In the genomic region with DNA sequence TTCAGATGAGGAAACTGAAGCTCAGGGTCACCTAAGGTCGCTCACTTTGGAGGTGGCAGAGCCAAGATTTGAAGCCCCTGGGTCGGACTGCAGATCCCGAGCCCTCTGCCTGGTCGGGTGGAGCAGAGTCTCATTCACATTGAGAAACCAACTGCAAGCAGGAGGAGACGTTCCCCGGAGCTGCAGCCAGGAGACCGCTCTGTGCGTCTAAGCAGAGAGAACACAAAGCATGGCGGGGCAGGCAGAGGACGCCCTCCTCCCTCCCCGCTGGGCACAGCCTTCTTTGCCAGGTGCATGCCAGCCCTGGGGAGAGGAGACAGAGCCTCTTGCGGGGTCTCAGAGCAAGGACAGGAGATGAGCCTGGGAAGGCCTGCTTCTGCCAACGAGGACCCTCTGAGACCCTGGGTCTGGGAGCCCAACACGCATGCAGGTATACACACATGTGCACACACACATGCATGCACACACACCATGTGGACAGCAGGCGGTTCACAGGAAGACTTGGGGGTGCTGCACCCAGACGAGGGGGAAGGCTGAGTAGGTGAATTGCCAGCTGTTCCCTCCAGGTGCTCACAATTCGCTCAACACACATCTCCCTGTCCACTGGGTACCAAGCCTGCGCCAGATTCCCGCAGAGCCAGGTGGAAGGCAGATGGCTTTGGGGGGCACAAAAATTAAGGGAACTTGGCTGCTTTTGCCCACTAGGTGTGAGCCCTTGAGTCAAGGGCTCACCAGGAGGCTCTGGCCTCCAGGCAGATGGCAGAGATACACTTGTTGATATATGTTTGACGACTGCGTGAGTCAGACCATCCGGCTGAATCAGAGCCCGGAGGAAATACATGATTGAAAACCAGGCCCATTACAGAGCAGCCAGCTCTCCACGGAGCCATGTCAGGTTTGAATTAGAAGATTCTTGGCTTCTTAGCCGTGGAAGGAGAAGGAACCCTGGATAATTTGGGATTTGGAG, we compare ENCODE assay signal across 8 cellular contexts. TPM values are rescaled to one million over a fixed set of nuclear protein-coding genes. Genes with fewer than 3 reads are reported as not detected.
A peak's percentile ranks its signal among the peaks of the same experiment; 100 is the strongest.
DNase-seq lines count a peak whose midpoint lies in the region; ATAC-seq, FAIRE-seq and TF ChIP-seq lines count a peak whose summit lies in the region.

No MANE protein-coding gene starts in this region.

- peak; percentile 38 for FAIRE-seq in H54 (lab: Jason Lieb, UNC)

- POLR2A ChIA-PET in AG04449 (lab: Yijun Ruan, JAX), result no interaction called here

- TF ChIP-seq CTCF in AG04449 (IDR thresholded peaks at IDR 0.05; ENCODE audit: insufficient read depth, low read length, missing control alignments) (peak; percentile 35), transverse colon (IDR thresholded peaks at IDR 0.05) (peak in 3 of 5 experiments; percentile 18 to 24 (median 19))

- H3K27ac ChIP-seq in transverse colon, result peak overlapping the region; percentile 42 to 85 (median 67)

- H3K4me3 ChIP-seq in AG04449 (ENCODE audit: low read depth, low read length), result no peak overlapping the region
- H3K4me3 ChIP-seq in transverse colon, result no peak overlapping the region

- peak; percentile 89 for ATAC-seq in SK-N-SH treated with all-trans-retinoic acid at 6 μM for 48 hours
- ATAC-seq in HG03520 (IDR thresholded peaks at IDR 0.05; ENCODE audit: unreplicated experiment), result no peak
- no peak for ATAC-seq in HG02970 (IDR thresholded peaks at IDR 0.05; ENCODE audit: low FRiP score, unreplicated experiment)

- no peak for TF ChIP-seq POLR2A in H54 (IDR thresholded peaks at IDR 0.05; ENCODE audit: low read depth, low read length)
- no peak for TF ChIP-seq POLR2A in transverse colon (IDR thresholded peaks at IDR 0.05)

- no peak for TF ChIP-seq EP300 in transverse colon (IDR thresholded peaks at IDR 0.05; ENCODE audit: low read depth)

- intact Hi-C loops in transverse colon (cut with DNase I; ENCODE audit: low total_unique reads), result loop anchor here (5.0 kb wide), 1 partner anchor 89 kb away; no protein-coding TSS in a partner anchor

- H3K4me1 ChIP-seq in transverse colon, result peaks cover 4 to 14% (median 13%) of the 10 kb centered on the region in 4 donors

- no peaks in the 10 kb centered on the region for H3K36me3 ChIP-seq in transverse colon

- DNase-seq in AG04449 (ENCODE audit: low read depth, low spot score) (peak; percentile 54), H54 (ENCODE audit: insufficient read length, low spot score) (peak; percentile 99), fibroblast of peridontal ligament (ENCODE audit: extremely low read depth) (peak; percentile 87), transverse colon (no peak), NCI-H1092 treated with DMSO at 0.1 percent for 48 hours (lab: John Stamatoyannopoulos, UW) (no peak)

- peaks cover 21% of the 10 kb centered on the region for H3K27me3 ChIP-seq in transverse colon

- WGBS in transverse colon (ENCODE audit: low coverage in 1 of 2), 2 donors, result 72 to 100% methylated on average over 1 to 23 of the region's 25 CpGs

- in situ Hi-C loops in transverse colon (cut with MboI; ENCODE audit: low pct_ligation_motif_present in 1 of 4, low pct_unique_long_range_greater_than_20kb in 1 of 4, low sequenced_read_pairs in 3 of 4), result no loop called here

- H3K9me3 ChIP-seq in transverse colon, result no peaks in the 10 kb centered on the region

- CTCF ChIA-PET in AG04449 (lab: Yijun Ruan, JAX), result interaction anchor here (0.9 to 6.4 kb wide), 10 partner anchors 9 to 105 kb away, joined by 3 to 52 read pairs (median 4); no protein-coding TSS in a partner anchor

TF ChIP-seq in SK-N-SH treated with all-trans-retinoic acid at 6 μM for 48 hours, 23 proteins besides CTCF, POLR2A, EP300 and RAD21 (continues in another document):
- TF ChIP-seq TSHZ2 (CRISPR knock-in tag; IDR thresholded peaks at IDR 0.05) (no peak), TCF4 (CRISPR knock-in tag; IDR thresholded peaks at IDR 0.05; ENCODE audit: borderline replicate concordance) (no peak), RARB (CRISPR knock-in tag; IDR thresholded peaks at IDR 0.05) (no peak), ZNF70 (CRISPR knock-in tag; IDR thresholded peaks at IDR 0.05) (no peak), ZNF8 (CRISPR knock-in tag; IDR thresholded peaks at IDR 0.05) (no peak), OSR1 (CRISPR knock-in tag; IDR thresholded peaks at IDR 0.05) (no peak), PPARA (CRISPR knock-in tag; IDR thresholded peaks at IDR 0.05; ENCODE audit: borderline replicate concordance) (no peak), CSRNP3 (CRISPR knock-in tag; IDR thresholded peaks at IDR 0.05) (no peak), SNAI2 (CRISPR knock-in tag; IDR thresholded peaks at IDR 0.05) (no peak)
- TF ChIP-seq, protein P1, sequence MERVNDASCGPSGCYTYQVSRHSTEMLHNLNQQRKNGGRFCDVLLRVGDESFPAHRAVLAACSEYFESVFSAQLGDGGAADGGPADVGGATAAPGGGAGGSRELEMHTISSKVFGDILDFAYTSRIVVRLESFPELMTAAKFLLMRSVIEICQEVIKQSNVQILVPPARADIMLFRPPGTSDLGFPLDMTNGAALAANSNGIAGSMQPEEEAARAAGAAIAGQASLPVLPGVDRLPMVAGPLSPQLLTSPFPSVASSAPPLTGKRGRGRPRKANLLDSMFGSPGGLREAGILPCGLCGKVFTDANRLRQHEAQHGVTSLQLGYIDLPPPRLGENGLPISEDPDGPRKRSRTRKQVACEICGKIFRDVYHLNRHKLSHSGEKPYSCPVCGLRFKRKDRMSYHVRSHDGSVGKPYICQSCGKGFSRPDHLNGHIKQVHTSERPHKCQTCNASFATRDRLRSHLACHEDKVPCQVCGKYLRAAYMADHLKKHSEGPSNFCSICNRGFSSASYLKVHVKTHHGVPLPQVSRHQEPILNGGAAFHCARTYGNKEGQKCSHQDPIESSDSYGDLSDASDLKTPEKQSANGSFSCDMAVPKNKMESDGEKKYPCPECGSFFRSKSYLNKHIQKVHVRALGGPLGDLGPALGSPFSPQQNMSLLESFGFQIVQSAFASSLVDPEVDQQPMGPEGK (CRISPR knock-in tag; IDR thresholded peaks at IDR 0.05; ENCODE audit: borderline replicate concordance), result no peak
- TF ChIP-seq, protein P2, sequence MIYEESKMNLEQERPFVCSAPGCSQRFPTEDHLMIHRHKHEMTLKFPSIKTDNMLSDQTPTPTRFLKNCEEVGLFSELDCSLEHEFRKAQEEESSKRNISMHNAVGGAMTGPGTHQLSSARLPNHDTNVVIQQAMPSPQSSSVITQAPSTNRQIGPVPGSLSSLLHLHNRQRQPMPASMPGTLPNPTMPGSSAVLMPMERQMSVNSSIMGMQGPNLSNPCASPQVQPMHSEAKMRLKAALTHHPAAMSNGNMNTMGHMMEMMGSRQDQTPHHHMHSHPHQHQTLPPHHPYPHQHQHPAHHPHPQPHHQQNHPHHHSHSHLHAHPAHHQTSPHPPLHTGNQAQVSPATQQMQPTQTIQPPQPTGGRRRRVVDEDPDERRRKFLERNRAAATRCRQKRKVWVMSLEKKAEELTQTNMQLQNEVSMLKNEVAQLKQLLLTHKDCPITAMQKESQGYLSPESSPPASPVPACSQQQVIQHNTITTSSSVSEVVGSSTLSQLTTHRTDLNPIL (CRISPR knock-in tag; IDR thresholded peaks at IDR 0.05; ENCODE audit: low read depth), result no peak
- TF ChIP-seq, protein P3, sequence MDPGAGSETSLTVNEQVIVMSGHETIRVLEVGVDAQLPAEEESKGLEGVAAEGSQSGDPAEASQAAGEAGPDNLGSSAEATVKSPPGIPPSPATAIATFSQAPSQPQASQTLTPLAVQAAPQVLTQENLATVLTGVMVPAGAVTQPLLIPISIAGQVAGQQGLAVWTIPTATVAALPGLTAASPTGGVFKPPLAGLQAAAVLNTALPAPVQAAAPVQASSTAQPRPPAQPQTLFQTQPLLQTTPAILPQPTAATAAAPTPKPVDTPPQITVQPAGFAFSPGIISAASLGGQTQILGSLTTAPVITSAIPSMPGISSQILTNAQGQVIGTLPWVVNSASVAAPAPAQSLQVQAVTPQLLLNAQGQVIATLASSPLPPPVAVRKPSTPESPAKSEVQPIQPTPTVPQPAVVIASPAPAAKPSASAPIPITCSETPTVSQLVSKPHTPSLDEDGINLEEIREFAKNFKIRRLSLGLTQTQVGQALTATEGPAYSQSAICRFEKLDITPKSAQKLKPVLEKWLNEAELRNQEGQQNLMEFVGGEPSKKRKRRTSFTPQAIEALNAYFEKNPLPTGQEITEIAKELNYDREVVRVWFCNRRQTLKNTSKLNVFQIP (CRISPR knock-in tag; IDR thresholded peaks at IDR 0.05; ENCODE audit: borderline replicate concordance, low read depth), result no peak

RNA-seq across cellular contexts. Expression of gene NTSR1, which starts 5.5 kb away (rescaled TPM):
- total RNA-seq in transverse colon, result 10 to 100 TPM in 1 of 4 donors, 1 to 10 TPM in 3; 1.5 to 23.9 (median 4.7) TPM

Comparison
In these comparisons a context has a peak if more than half of its experiments do, and no peak if none do; other contexts are left out.
1. DNase-seq: peak in AG04449 (single experiment), H54 (single experiment) and fibroblast of peridontal ligament (single experiment); none in transverse colon (single experiment) and NCI-H1092 treated with DMSO at 0.1 percent for 48 hours (single experiment).